16 cellular contexts compared by ENCODE assay signal in the genomic region with DNA sequence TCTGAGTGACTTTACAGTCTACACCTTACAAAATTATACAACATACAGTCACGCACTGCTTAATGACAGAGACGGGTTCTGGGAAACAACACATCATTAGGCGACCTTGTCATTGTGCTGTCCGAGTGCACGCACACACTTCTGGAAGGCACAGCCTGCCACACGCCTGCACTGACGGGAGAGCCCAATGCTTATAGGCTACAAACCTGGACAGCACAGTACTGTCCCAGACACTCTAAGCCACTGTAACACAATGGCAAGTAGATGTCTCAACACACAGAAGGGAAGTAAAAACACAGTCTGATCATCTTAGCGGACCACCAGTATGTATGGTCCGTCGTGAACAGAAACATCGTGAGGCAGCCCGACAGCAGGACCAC. TPM values are rescaled to one million over a fixed set of nuclear protein-coding genes. Genes with fewer than 3 reads are reported as not detected.
A peak's percentile ranks its signal among the peaks of the same experiment; 100 is the strongest.
DNase-seq lines count a peak whose midpoint lies in the region; ATAC-seq, FAIRE-seq and TF ChIP-seq lines count a peak whose summit lies in the region.
"Had no signal": no experiment of that assay in that cellular context is flagged by ENCODE, and none has a peak within 500 bp of the region (broad histone marks: within the 10 kb centered on the region; RNA-seq: fewer than 3 reads in every experiment).

No MANE protein-coding gene starts in this region.

- BruUV-seq in HepG2 (replicated peaks; lab: Mats Ljungman, UMichigan), result no TSS peak

- no peaks in the 10 kb centered on the region for H3K27me3 ChIP-seq in CD8-positive, alpha-beta memory T cell (ENCODE audit: insufficient read depth, low read length, poor library complexity, severe bottlenecking)
- H3K27me3 ChIP-seq in HepG2 (ENCODE audit: control insufficient read depth in 1 of 2, insufficient read depth in 2 of 2, low read length in 2 of 2), result no peaks in the 10 kb centered on the region; a peak in 1 of 5 replicates
- H3K27me3 ChIP-seq: BE2C had no signal

- no peak overlapping the region for H3K27ac ChIP-seq in CD8-positive, alpha-beta memory T cell (ENCODE audit: low read depth, low read length)
- no peak overlapping the region for H3K27ac ChIP-seq in HepG2 (ENCODE audit: extremely low read length, insufficient read depth, low read length)

- peak overlapping the region in 5 of 8 donors; percentile 10 to 57 (median 45) for H3K27ac Mint-ChIP-seq in CD8-positive, alpha-beta memory T cell
- peak overlapping the region in 4 of 5 experiments; percentile 13 to 89 (median 54) for H3K27ac Mint-ChIP-seq in brain
- H3K27ac Mint-ChIP-seq: CD4-positive, CD25-positive, alpha-beta regulatory T cell had no signal

- ATAC-seq in HepG2, result no peak

- TF ChIP-seq CTCF in brain (conservative IDR thresholded peaks at IDR 0.05), result no peak
- no peak for TF ChIP-seq CTCF in HepG2 (CRISPR knock-in tag; IDR thresholded peaks at IDR 0.05)

- no peak overlapping the region for H3K9ac ChIP-seq in HepG2 (ENCODE audit: insufficient read depth, low read depth, low read length)

- H3K4me1 Mint-ChIP-seq in CD8-positive, alpha-beta memory T cell, result peaks cover 22 to 45% (median 39%) of the 10 kb centered on the region in 3 donors
- H3K4me1 Mint-ChIP-seq in brain, result peaks cover 29% of the 10 kb centered on the region

- H3K4me3 Mint-ChIP-seq in CD8-positive, alpha-beta memory T cell, result no peak overlapping the region
- H3K4me3 Mint-ChIP-seq in brain, result no peak overlapping the region
- H3K4me3 Mint-ChIP-seq: CD4-positive, CD25-positive, alpha-beta regulatory T cell; H9 had no signal

- no peaks in the 10 kb centered on the region for H3K27me3 Mint-ChIP-seq in CD8-positive, alpha-beta memory T cell
- H3K27me3 Mint-ChIP-seq in brain, result no peaks in the 10 kb centered on the region
- H3K27me3 Mint-ChIP-seq: CD4-positive, CD25-positive, alpha-beta regulatory T cell had no signal

- DNase-seq in CD8-positive, alpha-beta memory T cell, result no peak
- DNase-seq in HepG2 (ENCODE audit: low spot score) (no peak), urothelium cell line (ENCODE audit: low spot score) (no peak), MV-4-11 (lab: John Stamatoyannopoulos, UW) (no peak), SIG-M5 (lab: John Stamatoyannopoulos, UW) (no peak)
- DNase-seq: ACHN; C1 segment of cervical spinal cord; CD4-positive, CD25-positive, alpha-beta regulatory T cell; DMS153; DMS79; GF-D8; H9 had no signal

- POLR2A ChIA-PET in CD8-positive, alpha-beta memory T cell (lab: Charles Lee), result no interaction called here
- POLR2A ChIA-PET in HepG2 (lab: Yijun Ruan, JAX), result no interaction called here

- H3K9me3 Mint-ChIP-seq in CD8-positive, alpha-beta memory T cell, result no peaks in the 10 kb centered on the region
- H3K9me3 Mint-ChIP-seq in brain, result no peaks in the 10 kb centered on the region
- H3K9me3 Mint-ChIP-seq: CD4-positive, CD25-positive, alpha-beta regulatory T cell; H9 had no signal

- no peaks in the 10 kb centered on the region for H4K20me1 ChIP-seq in HepG2 (ENCODE audit: insufficient read depth, low read length)

- H3K36me3 ChIP-seq in CD8-positive, alpha-beta memory T cell (ENCODE audit: insufficient read depth, low read length), result peaks cover 25% of the 10 kb centered on the region
- H3K36me3 ChIP-seq in HepG2 (replicated peaks in 1 of 2; ENCODE audit: control insufficient read depth in 1 of 2, insufficient read depth in 2 of 2, low read length in 2 of 2), result peaks cover 20 to 39% of the 10 kb centered on the region in 2 experiments; a peak in 4 of 5 replicates

- in situ Hi-C loops in HepG2 (cut with HindIII; ENCODE audit: extremely low pct_ligation_motif_present, low pct_unique_long_range_greater_than_20kb), result no loop called here

- intact Hi-C loops in HepG2 (cut with micrococcal nuclease; ENCODE audit: unreplicated experiment), result no loop called here

- FAIRE-seq in HepG2 (lab: Jason Lieb, UNC) (no peak), urothelium cell line (lab: Jason Lieb, UNC) (no peak)
- FAIRE-seq: GM19239, H1 had no signal

- H3K4me1 ChIP-seq in CD8-positive, alpha-beta memory T cell (ENCODE audit: insufficient read depth, low read length), result peaks cover 5% of the 10 kb centered on the region
- no peaks in the 10 kb centered on the region for H3K4me1 ChIP-seq in HepG2 (ENCODE audit: insufficient read depth, low read length)

- peaks cover 4 to 47% (median 7%) of the 10 kb centered on the region in 3 donors for H3K36me3 Mint-ChIP-seq in CD8-positive, alpha-beta memory T cell
- H3K36me3 Mint-ChIP-seq in brain, result peaks cover 29% of the 10 kb centered on the region

- H3K4me3 ChIP-seq in CD8-positive, alpha-beta memory T cell (ENCODE audit: low read length), result no peak overlapping the region
- H3K4me3 ChIP-seq in HepG2 (replicated peaks in 1 of 3; ENCODE audit: insufficient read depth in 1 of 3, low read depth in 2 of 3, low read length in 3 of 3), result no peak overlapping the region

- no peak for TF ChIP-seq RAD21 in HepG2 (CRISPR knock-in tag; IDR thresholded peaks at IDR 0.05)

- no peak overlapping the region for H2AFZ ChIP-seq in HepG2 (ENCODE audit: low read length)

- TF ChIP-seq POLR2A in HepG2 (IDR thresholded peaks at IDR 0.05; ENCODE audit: insufficient read depth in 1 of 2, low read depth in 2 of 2, low read length in 2 of 2), result no peak

- CTCF ChIA-PET in CD8-positive, alpha-beta memory T cell (lab: Charles Lee), result no interaction called here
- CTCF ChIA-PET in HepG2 (lab: Yijun Ruan, JAX; ENCODE audit: low intra/inter-chr PET ratio, low total read pairs), result no interaction called here

- WGBS in HepG2 (ENCODE audit: low lambda C conversion rate), result 98% methylated on average over 12 of the region's 12 CpGs

- peaks cover 6% of the 10 kb centered on the region for H3K79me2 ChIP-seq in HepG2 (ENCODE audit: insufficient read depth, low read length)

- no peaks in the 10 kb centered on the region for H3K9me3 ChIP-seq in CD8-positive, alpha-beta memory T cell (ENCODE audit: low read length)
- no peaks in the 10 kb centered on the region for H3K9me3 ChIP-seq in HepG2 (ENCODE audit: low read length)
- H3K9me3 ChIP-seq: BE2C had no signal

- TF ChIP-seq EP300 in HepG2 (IDR thresholded peaks at IDR 0.05; ENCODE audit: low read depth in 2 of 2, low read length in 2 of 2), result no peak
- no peak for TF ChIP-seq EP300 in HepG2 (CRISPR knock-in tag; IDR thresholded peaks at IDR 0.05; ENCODE audit: borderline replicate concordance)

- H3K4me2 ChIP-seq in HepG2 (ENCODE audit: low read depth, low read length), result no peak overlapping the region

TF ChIP-seq in HepG2, 621 proteins besides CTCF, POLR2A, EP300 and RAD21:
- TF ChIP-seq ZNF121 (CRISPR knock-in tag; IDR thresholded peaks at IDR 0.05) (peak; percentile 67; the same call in 1 of the 2 replicates), ETV6 (CRISPR knock-in tag; conservative IDR thresholded peaks at IDR 0.05) (no peak)

RNA-seq across cellular contexts. Expression of gene KLHDC4, which starts 29.8 kb away (rescaled TPM):
- 10 to 100 TPM; 71.5 to 77.3 TPM for total RNA-seq in CD8-positive, alpha-beta memory T cell
- 35.5 TPM for polyA plus RNA-seq in CD8-positive, alpha-beta memory T cell
- polyA plus RNA-seq in brain (ENCODE audit: insufficient read depth, low read depth, low replicate concordance), result 18.9 TPM
- 26.7 and 31.8 TPM in 2 replicates for total RNA-seq in HepG2 (2016; rRNA removed; fragmentation: Illumina TruSeq; extraction: Trizol)
- 19.6 and 21.0 TPM in 2 replicates for total RNA-seq in HepG2 (2016; cell fraction: cytosol; rRNA removed; fragmentation: Illumina TruSeq; extraction: Trizol; ENCODE audit: low read depth)
- total RNA-seq in HepG2 (2016; cell fraction: insoluble cytoplasmic fraction; rRNA removed; fragmentation: Illumina TruSeq; extraction: Trizol), result 27.2 and 34.0 TPM in 2 replicates
- total RNA-seq in HepG2 (2016; cell fraction: membrane; rRNA removed; fragmentation: Illumina TruSeq; extraction: Trizol), result 12.7 and 13.0 TPM in 2 replicates
- 35.2 and 38.5 TPM in 2 replicates for total RNA-seq in HepG2 (2016; cell fraction: nucleus; rRNA removed; fragmentation: Illumina TruSeq; extraction: Trizol)
- 18.7 and 22.7 TPM in 2 replicates for polyA plus RNA-seq in HepG2 (2011; rRNA removed)
- 8.9 and 14.1 TPM in 2 replicates for polyA plus RNA-seq in HepG2 (2011; cell fraction: cytosol; rRNA removed)
- polyA plus RNA-seq in HepG2 (2011; cell fraction: nucleus; rRNA removed), result 122 TPM in 2 replicates
- polyA plus RNA-seq in HepG2 (2012), result 24.2 and 33.3 TPM in 2 replicates
- polyA plus RNA-seq in HepG2 (2016; cell fraction: cytosol; fragmentation: Illumina TruSeq; extraction: Trizol; ENCODE audit: low read depth), result 3.6 TPM in 2 replicates
- 25.4 and 27.5 TPM in 2 replicates for polyA plus RNA-seq in HepG2 (2016; cell fraction: insoluble cytoplasmic fraction; fragmentation: Illumina TruSeq; extraction: Trizol; ENCODE audit: low read depth)
- polyA plus RNA-seq in HepG2 (2016; cell fraction: membrane; fragmentation: Illumina TruSeq; extraction: Trizol; ENCODE audit: low read depth), result 6.5 and 8.9 TPM in 2 replicates
- 82.6 and 96.2 TPM in 2 replicates for polyA plus RNA-seq in HepG2 (2016; cell fraction: nucleus; fragmentation: Illumina TruSeq; extraction: Trizol; ENCODE audit: insufficient read depth, low read depth)
- 24.4 and 42.1 TPM in 2 replicates for polyA minus RNA-seq in HepG2 (2011; rRNA and poly(A)+ RNA removed; ENCODE audit: low replicate concordance)
- polyA minus RNA-seq in HepG2 (2011; cell fraction: cytosol; rRNA and poly(A)+ RNA removed), result 8.9 and 11.7 TPM in 2 replicates
- polyA minus RNA-seq in HepG2 (2011; cell fraction: nucleus; rRNA and poly(A)+ RNA removed), result 42.6 and 46.6 TPM in 2 replicates
